In genomic region chr1:201896951-201897391, GRCh38 we compare ENCODE assay signal across 11 cellular contexts. TPM values are rescaled to one million over a fixed set of nuclear protein-coding genes. Genes with fewer than 3 reads are reported as not detected.
DNase-seq lines count a peak whose midpoint lies in the region; ATAC-seq and TF ChIP-seq lines count a peak whose summit lies in the region.
"Had no signal": no experiment of that assay in that cellular context is flagged by ENCODE, and none has a peak within 500 bp of the region (broad histone marks: within the 10 kb centered on the region; RNA-seq: fewer than 3 reads in every experiment).

No MANE protein-coding gene starts in this region.

- ATAC-seq in naive thymus-derived CD4-positive, alpha-beta T cell: no peak
- ATAC-seq: effector memory CD8-positive, alpha-beta T cell; T-cell had no signal

- peak overlapping the region; percentile 86 for H3K27ac ChIP-seq in rectal smooth muscle tissue (ENCODE audit: low read depth, low read length)
- H3K27ac ChIP-seq in naive thymus-derived CD4-positive, alpha-beta T cell (ENCODE audit: low read depth, low read length): no peak overlapping the region

- no peak overlapping the region for H3K9ac ChIP-seq in rectal smooth muscle tissue (ENCODE audit: low read length)

- intact Hi-C loops in naive thymus-derived CD4-positive, alpha-beta T cell (cut with micrococcal nuclease): loop anchor here (1.0 to 2.0 kb wide), 5 partner anchors 18 to 238 kb away; partner anchors contain the start of gene TIMM17A (in 1 of the 2)

- H3K27me3 Mint-ChIP-seq in naive thymus-derived CD4-positive, alpha-beta T cell: peaks cover 10 to 26% (median 17%) of the 10 kb centered on the region in 5 donors

- H3K9me3 Mint-ChIP-seq in naive thymus-derived CD4-positive, alpha-beta T cell: peaks cover 0 to 4% (median 0%) of the 10 kb centered on the region in 11 donors
- H3K9me3 Mint-ChIP-seq: effector memory CD8-positive, alpha-beta T cell; T-cell had no signal

- H3K4me1 Mint-ChIP-seq in naive thymus-derived CD4-positive, alpha-beta T cell: peaks cover 0 to 16% (median 6%) of the 10 kb centered on the region in 7 donors

- no peaks in the 10 kb centered on the region for H3K9me3 ChIP-seq in naive thymus-derived CD4-positive, alpha-beta T cell (ENCODE audit: control insufficient read depth in 2 of 3, low read length in 3 of 3)

- DNase-seq in EL (peak; percentile 91), RKO (ENCODE audit: low spot score) (peak; percentile 50), fibroblast of mammary gland (ENCODE audit: low read depth) (peak; percentile 69), iPS-NIHi7 (ENCODE audit: extremely low spot score) (no peak), SKM-1 treated with dmso at 0.1 percent for 144 hours (lab: John Stamatoyannopoulos, UW; ENCODE audit: unreplicated experiment) (no peak)
- DNase-seq in naive thymus-derived CD4-positive, alpha-beta T cell: no peak
- DNase-seq in activated CD8-positive, alpha-beta memory T cell treated with anti-CD3 and anti-CD28 coated beads, Interleukin-2, amount 50 U/mL, for 4 hours: no peak
- DNase-seq: effector memory CD8-positive, alpha-beta T cell; T-cell had no signal

- H3K4me1 ChIP-seq in rectal smooth muscle tissue (ENCODE audit: control insufficient read depth, insufficient read depth, low read length): peaks cover 44% of the 10 kb centered on the region
- H3K4me1 ChIP-seq in naive thymus-derived CD4-positive, alpha-beta T cell (ENCODE audit: control insufficient read depth in 2 of 2, insufficient read depth in 2 of 2, low read length in 2 of 2): peaks cover 0 to 8% of the 10 kb centered on the region in 2 donors

- no peak overlapping the region for H3K4me3 Mint-ChIP-seq in naive thymus-derived CD4-positive, alpha-beta T cell

- H3K27ac Mint-ChIP-seq in naive thymus-derived CD4-positive, alpha-beta T cell: peak overlapping the region in 1 of 9 donors; percentile 62
- H3K27ac Mint-ChIP-seq: T-cell had no signal

- CTCF ChIA-PET in naive thymus-derived CD4-positive, alpha-beta T cell (lab: Charles Lee): interaction anchor here (1.7 to 2.2 kb wide), 4 partner anchors 10 to 238 kb away, joined by 4 to 21 read pairs (median 8); partner anchors contain the start of gene TIMM17A

- peaks cover 9% of the 10 kb centered on the region for H3K36me3 ChIP-seq in rectal smooth muscle tissue (ENCODE audit: control insufficient read depth, insufficient read depth, low read length)
- no peaks in the 10 kb centered on the region for H3K36me3 ChIP-seq in naive thymus-derived CD4-positive, alpha-beta T cell (ENCODE audit: control insufficient read depth in 2 of 3, insufficient read depth in 3 of 3, low read length in 3 of 3)

- H3K36me3 Mint-ChIP-seq in naive thymus-derived CD4-positive, alpha-beta T cell: no peaks in the 10 kb centered on the region
- H3K36me3 Mint-ChIP-seq: T-cell had no signal

- peak; percentile 4 for TF ChIP-seq CTCF in fibroblast of mammary gland (conservative IDR thresholded peaks at IDR 0.05; ENCODE audit: control insufficient read depth, insufficient read depth, low read depth, low read length)

- no peaks in the 10 kb centered on the region for H3K27me3 ChIP-seq in rectal smooth muscle tissue (ENCODE audit: control insufficient read depth, insufficient read depth, low read length)
- H3K27me3 ChIP-seq in naive thymus-derived CD4-positive, alpha-beta T cell (ENCODE audit: control insufficient read depth in 2 of 2, insufficient read depth in 2 of 2, low read length in 2 of 2): no peaks in the 10 kb centered on the region

- POLR2A ChIA-PET in naive thymus-derived CD4-positive, alpha-beta T cell (lab: Charles Lee): no interaction called here

- H3K4me3 ChIP-seq in fibroblast of mammary gland (ENCODE audit: control insufficient read depth, low read depth, low read length) (no peak overlapping the region), rectal smooth muscle tissue (ENCODE audit: low read length) (no peak overlapping the region)
- no peak overlapping the region for H3K4me3 ChIP-seq in naive thymus-derived CD4-positive, alpha-beta T cell (ENCODE audit: low read length)

RNA-seq across cellular contexts. Expression of gene SHISA4, which starts 8.3 kb away (rescaled TPM):
- total RNA-seq in naive thymus-derived CD4-positive, alpha-beta T cell: 1 to 10 TPM in 2 of 5 experiments, under 1 TPM in 3; 0.30 to 1.4 (median 0.66) TPM
- polyA plus RNA-seq in naive thymus-derived CD4-positive, alpha-beta T cell: not detected

RNA-seq across cellular contexts. Expression of gene LMOD1, which starts 49.4 kb away (rescaled TPM):
- not detected for total RNA-seq in naive thymus-derived CD4-positive, alpha-beta T cell
- polyA plus RNA-seq in naive thymus-derived CD4-positive, alpha-beta T cell: not detected
- total RNA-seq: mononuclear cell had no signal

RNA-seq across cellular contexts. Expression of gene TIMM17A, which starts 58.3 kb away (rescaled TPM):
- total RNA-seq in naive thymus-derived CD4-positive, alpha-beta T cell: 10 to 100 TPM; 27.1 to 58.4 (median 43.1) TPM
- 10 to 100 TPM; 20.6 to 25.5 TPM for polyA plus RNA-seq in naive thymus-derived CD4-positive, alpha-beta T cell

Comparison
In these comparisons a context has a peak if more than half of its experiments do, and no peak if none do; other contexts are left out.
1. DNase-seq: peak in EL (single experiment), RKO (single experiment) and fibroblast of mammary gland (single experiment); none in iPS-NIHi7 (single experiment), naive thymus-derived CD4-positive, alpha-beta T cell (0 of 9), activated CD8-positive, alpha-beta memory T cell treated with anti-CD3 and anti-CD28 coated beads, Interleukin-2, amount 50 U/mL, for 4 hours (single experiment) and SKM-1 treated with dmso at 0.1 percent for 144 hours (single experiment).